ENCODE assay signal across 7 cellular contexts in the genomic region with DNA sequence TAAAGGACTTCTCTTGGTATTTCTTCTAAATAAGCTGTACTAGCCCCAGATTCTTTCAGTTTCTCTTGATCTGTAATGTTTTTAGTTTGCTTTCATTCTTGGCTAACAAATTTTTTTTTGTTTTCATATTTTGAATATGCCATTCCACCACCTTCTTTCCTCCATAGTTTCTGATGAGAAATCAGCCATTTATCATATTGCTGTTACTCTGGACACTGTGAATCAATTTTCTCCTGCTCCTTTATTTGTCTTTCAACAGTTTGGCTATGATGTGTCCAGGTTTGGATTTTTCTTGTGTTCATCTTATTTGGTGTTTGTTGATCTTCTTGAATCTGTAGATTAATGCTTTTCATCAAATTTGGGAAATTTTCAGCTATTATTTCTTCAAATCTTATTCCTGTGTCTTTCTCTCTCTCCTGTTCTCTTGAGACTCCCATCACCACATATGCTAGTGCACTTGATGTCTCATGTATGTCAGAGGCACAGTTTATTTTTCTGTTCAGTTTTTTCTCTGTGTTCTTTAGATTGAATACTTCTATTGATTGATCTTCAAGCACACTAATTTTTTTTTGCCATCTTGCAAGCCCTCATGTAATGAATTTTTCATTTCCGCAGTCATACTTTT.
"Had no signal": no experiment of that assay in that cellular context is flagged by ENCODE, and none has a peak within 500 bp of the region (broad histone marks: within the 10 kb centered on the region; RNA-seq: fewer than 3 reads in every experiment).

No MANE protein-coding gene starts in this region.

- H3K9ac ChIP-seq: GM23248 had no signal

- H3K27ac Mint-ChIP-seq: IgD-negative memory B cell had no signal

- DNase-seq: GM23248, GOT3, H7, HCEC 1CT, KG1 had no signal

- FAIRE-seq: HTR-8/SVneo had no signal

- H2AFZ ChIP-seq: GM23248 had no signal

- H3K27ac ChIP-seq: GM23248 had no signal

- H3K4me3 ChIP-seq: GM23248 had no signal
